ENCODE assay signal across 8 cellular contexts in genomic region chr14:22850944-22851790, GRCh38. TPM values are rescaled to one million over a fixed set of nuclear protein-coding genes. Genes with fewer than 3 reads are reported as not detected.
DNase-seq lines count a peak whose midpoint lies in the region; ATAC-seq and FAIRE-seq lines count a peak whose summit lies in the region.

No MANE protein-coding gene starts in this region.

- WGBS in esophagus, 2 donors, result 50 to 53% methylated on average over 9 of the region's 9 CpGs

- CTCF ChIA-PET in naive thymus-derived CD4-positive, alpha-beta T cell (lab: Charles Lee), result interaction anchor here (0.5 to 10.8 kb wide), 12 partner anchors 9 to 292 kb away, joined by 3 to 143 read pairs (median 5); partner anchors contain the start of gene MMP14

- H3K9ac ChIP-seq in SK-N-MC (ENCODE audit: insufficient read length), result no peak overlapping the region

- H3K4me1 Mint-ChIP-seq in naive thymus-derived CD4-positive, alpha-beta T cell, result peaks cover 5 to 25% (median 7%) of the 10 kb centered on the region in 7 donors

- peaks cover 0 to 13% (median 10%) of the 10 kb centered on the region in 5 donors for H3K27me3 Mint-ChIP-seq in naive thymus-derived CD4-positive, alpha-beta T cell

- peak; percentile 22 for ATAC-seq in naive thymus-derived CD4-positive, alpha-beta T cell
- ATAC-seq in GM21576 (IDR thresholded peaks at IDR 0.05; ENCODE audit: unreplicated experiment), result no peak
- no peak for ATAC-seq in HG03039 (IDR thresholded peaks at IDR 0.05; ENCODE audit: unreplicated experiment)

- intact Hi-C loops in naive thymus-derived CD4-positive, alpha-beta T cell (cut with micrococcal nuclease), result loop anchor here (5.0 to 10.0 kb wide), 3 partner anchors 264 to 986 kb away; partner anchors contain the start of gene DAD1 (in 1 of the 2)

- no peak for FAIRE-seq in GM19239 (lab: Jason Lieb, UNC)

- H3K4me3 ChIP-seq in SK-N-MC (no peak overlapping the region), esophagus (ENCODE audit: low read depth in 1 of 2, low read length in 2 of 2) (no peak overlapping the region)
- no peak overlapping the region for H3K4me3 ChIP-seq in naive thymus-derived CD4-positive, alpha-beta T cell (ENCODE audit: low read length)

- no peaks in the 10 kb centered on the region for H3K27me3 ChIP-seq in esophagus (ENCODE audit: control insufficient read depth in 1 of 2, insufficient read depth in 2 of 2, low read length in 2 of 2)
- H3K27me3 ChIP-seq in naive thymus-derived CD4-positive, alpha-beta T cell (ENCODE audit: control insufficient read depth in 2 of 2, insufficient read depth in 2 of 2, low read length in 2 of 2), result no peaks in the 10 kb centered on the region

- no peak overlapping the region for H3K4me3 Mint-ChIP-seq in naive thymus-derived CD4-positive, alpha-beta T cell

- POLR2A ChIA-PET in naive thymus-derived CD4-positive, alpha-beta T cell (lab: Charles Lee), result interaction anchor here (0.5 to 1.3 kb wide), 3 partner anchors 18 to 62 kb away, joined by 3 to 5 read pairs (median 3); no protein-coding TSS in a partner anchor

- DNase-seq in GM04504 (ENCODE audit: low read depth) (peak; percentile 95), SK-N-MC (ENCODE audit: low read depth, low spot score) (no peak), cerebellar nuclear complex (lab: John Stamatoyannopoulos, UW) (no peak), GM19239 (ENCODE audit: insufficient read length, low spot score) (no peak)
- DNase-seq in naive thymus-derived CD4-positive, alpha-beta T cell, result no peak

- H3K9me3 ChIP-seq in SK-N-MC (ENCODE audit: low read depth, low read length), result no peaks in the 10 kb centered on the region
- no peaks in the 10 kb centered on the region for H3K9me3 ChIP-seq in esophagus (ENCODE audit: control insufficient read depth in 2 of 2, insufficient read depth in 1 of 2, low read depth in 1 of 2, low read length in 1 of 2)
- no peaks in the 10 kb centered on the region for H3K9me3 ChIP-seq in naive thymus-derived CD4-positive, alpha-beta T cell (ENCODE audit: control insufficient read depth in 2 of 3, low read length in 3 of 3)

- peak overlapping the region in 2 of 9 donors; percentile 51 to 72 for H3K27ac Mint-ChIP-seq in naive thymus-derived CD4-positive, alpha-beta T cell

- H3K36me3 ChIP-seq in SK-N-MC (ENCODE audit: insufficient read depth, low read length), result peaks cover 3% of the 10 kb centered on the region; the same call in 1 of the 2 replicates
- peaks cover 0 to 9% of the 10 kb centered on the region in 2 donors for H3K36me3 ChIP-seq in esophagus (ENCODE audit: control insufficient read depth in 2 of 2, insufficient read depth in 2 of 2, low read length in 1 of 2)
- H3K36me3 ChIP-seq in naive thymus-derived CD4-positive, alpha-beta T cell (ENCODE audit: control insufficient read depth in 2 of 3, insufficient read depth in 3 of 3, low read length in 3 of 3), result no peaks in the 10 kb centered on the region

- H3K36me3 Mint-ChIP-seq in naive thymus-derived CD4-positive, alpha-beta T cell, result peaks cover 0 to under 1% (median 0%) of the 10 kb centered on the region in 5 donors

- H3K9me3 Mint-ChIP-seq in naive thymus-derived CD4-positive, alpha-beta T cell, result no peaks in the 10 kb centered on the region

- peak overlapping the region; percentile 17; the same call in 1 of the 2 replicates for H3K27ac ChIP-seq in SK-N-MC
- peak overlapping the region; percentile 65 to 89 for H3K27ac ChIP-seq in esophagus (ENCODE audit: low read depth in 2 of 2, low read length in 1 of 2)
- H3K27ac ChIP-seq in naive thymus-derived CD4-positive, alpha-beta T cell (ENCODE audit: low read depth, low read length), result no peak overlapping the region

- H3K4me1 ChIP-seq in esophagus (ENCODE audit: control insufficient read depth in 2 of 2, insufficient read depth in 2 of 2, low read length in 1 of 2), result peaks cover 8 to 38% of the 10 kb centered on the region in 2 donors
- H3K4me1 ChIP-seq in naive thymus-derived CD4-positive, alpha-beta T cell (ENCODE audit: control insufficient read depth in 2 of 2, insufficient read depth in 2 of 2, low read length in 2 of 2), result no peaks in the 10 kb centered on the region

RNA-seq across cellular contexts. Expression of gene MMP14, which starts 14.8 kb away (rescaled TPM):
- 10 to 100 TPM; 54.1 to 81.6 TPM for polyA plus RNA-seq in esophagus
- total RNA-seq in naive thymus-derived CD4-positive, alpha-beta T cell, result 1 to 10 TPM; 1.8 to 6.6 (median 2.0) TPM
- polyA plus RNA-seq in naive thymus-derived CD4-positive, alpha-beta T cell, result not detected

RNA-seq across cellular contexts. Expression of gene LRP10, which starts 20.4 kb away (rescaled TPM):
- 100 to 1,000 TPM in 1 of 2 donors, 10 to 100 TPM in 1; 69.8 to 129 TPM for polyA plus RNA-seq in esophagus
- 10 to 100 TPM; 55.5 to 76.1 (median 72.3) TPM for total RNA-seq in naive thymus-derived CD4-positive, alpha-beta T cell
- polyA plus RNA-seq in naive thymus-derived CD4-positive, alpha-beta T cell, result 100 to 1,000 TPM in 1 of 2 donors, 10 to 100 TPM in 1; 68.0 to 103 TPM

RNA-seq across cellular contexts. Expression of gene MRPL52, which starts 21.5 kb away (rescaled TPM):
- 100 to 1,000 TPM in 1 of 2 donors, 10 to 100 TPM in 1; 99.8 to 182 TPM for polyA plus RNA-seq in esophagus
- 100 to 1,000 TPM in 1 of 5 experiments, 10 to 100 TPM in 4; 32.9 to 118 (median 48.2) TPM for total RNA-seq in naive thymus-derived CD4-positive, alpha-beta T cell
- 100 to 1,000 TPM; 169 to 189 TPM for polyA plus RNA-seq in naive thymus-derived CD4-positive, alpha-beta T cell

RNA-seq across cellular contexts. Expression of gene REM2, which starts 31.9 kb away (rescaled TPM):
- 1 to 10 TPM in 1 of 2 donors, under 1 TPM in 1; 0.31 to 1.1 TPM for polyA plus RNA-seq in esophagus
- total RNA-seq in naive thymus-derived CD4-positive, alpha-beta T cell, result 1 to 10 TPM in 4 of 5 experiments, under 1 TPM in 1; 0.97 to 8.6 (median 5.4) TPM
- 1 to 10 TPM in 1 of 2 donors, under 1 TPM in 1; 0.58 to 1.4 TPM for polyA plus RNA-seq in naive thymus-derived CD4-positive, alpha-beta T cell

RNA-seq across cellular contexts. Expression of gene SLC7A7, which starts 35.9 kb away (rescaled TPM):
- polyA plus RNA-seq in esophagus, result 1 to 10 TPM in 1 of 2 donors, under 1 TPM in 1; 0.98 to 1.5 TPM
- total RNA-seq in naive thymus-derived CD4-positive, alpha-beta T cell, result 10 to 100 TPM in 1 of 5 experiments, 1 to 10 TPM in 4; 1.1 to 71.1 (median 2.7) TPM
- 1 to 10 TPM; 1.1 to 1.4 TPM for polyA plus RNA-seq in naive thymus-derived CD4-positive, alpha-beta T cell

Comparison
In these comparisons a context has a peak if more than half of its experiments do, and no peak if none do; other contexts are left out.
1. RNA of gene MMP14, which starts 14.8 kb away (polyA plus RNA-seq): 54.1 to 81.6 TPM in esophagus; not detected in naive thymus-derived CD4-positive, alpha-beta T cell; every median in the first group is over 10 times any median in the second.